Comparison of ENCODE assay signal across 21 cellular contexts in the genomic region with DNA sequence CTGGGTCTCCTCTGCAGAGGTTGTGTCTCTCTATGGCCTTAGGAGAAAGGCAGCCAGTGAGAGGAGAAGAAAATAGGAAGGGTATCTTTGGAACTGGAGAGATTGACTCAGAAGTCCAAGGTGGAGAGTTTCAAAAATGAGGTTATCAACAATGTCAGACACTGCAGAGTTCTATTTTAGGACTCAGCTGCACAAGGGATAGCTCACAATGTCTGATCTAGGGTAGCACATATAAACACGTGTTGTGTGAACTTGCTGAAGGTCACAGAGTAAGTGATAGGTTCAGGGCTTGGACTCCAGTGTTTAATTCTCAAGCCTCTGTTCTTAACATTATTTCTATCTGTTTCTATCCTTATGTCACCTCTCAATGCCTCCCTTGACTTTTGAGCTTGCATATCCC.
"Had no signal": no experiment of that assay in that cellular context is flagged by ENCODE, and none has a peak within 500 bp of the region (broad histone marks: within the 10 kb centered on the region; RNA-seq: fewer than 3 reads in every experiment).

No MANE protein-coding gene starts in this region.

- H3K9me3 ChIP-seq: lower lobe of right lung, pancreas, testis, tibial nerve, upper lobe of right lung, vagina had no signal

- H3K9me3 Mint-ChIP-seq: memory B cell had no signal

- H3K36me3 Mint-ChIP-seq: memory B cell; natural killer cell treated with Interleukin-12 subunit alpha and Interleukin-12 subunit beta and Interleukin-15 and Interleukin-18, amount 100 ng/mL, for 72 hours; stimulated activated naive B cell treated with anti-CD40 and anti-IgM and Interleukin-4, amounts not matched to agents 10 μg/mL and 1 μg/mL and 100 μg/mL, for 72 hours had no signal

- H3K4me3 ChIP-seq: dorsolateral prefrontal cortex, lower lobe of right lung, pancreas, skin epidermis, testis, tibial nerve, upper lobe of right lung, vagina had no signal

- DNase-seq: cortex of kidney; dorsolateral prefrontal cortex; effector CD8-positive, alpha-beta T cell; foreskin melanocyte; lower lobe of right lung; midbrain; occipital lobe; pancreas; stimulated activated CD4-positive, alpha-beta T cell treated with anti-CD3 and anti-CD28 coated beads, Interleukin-2, amount 100 ng/mL, for 24 hours; stimulated activated CD4-positive, alpha-beta T cell treated with anti-CD3 and anti-CD28 coated beads, Interleukin-4, amount 100 ng/mL, for 4 hours; stimulated activated naive B cell treated with anti-CD40 and anti-IgM and Interleukin-4, amounts not matched to agents 10 μg/mL and 1 μg/mL and 100 μg/mL, for 72 hours; stimulated activated naive CD8-positive, alpha-beta T cell treated with anti-CD3 and anti-CD28 coated beads, Interleukin-15, amount 100 ng/mL, for 72 hours; testis; upper lobe of right lung had no signal

- H3K27me3 ChIP-seq: testis, tibial nerve, upper lobe of right lung, vagina had no signal

- H3K4me3 Mint-ChIP-seq: memory B cell; natural killer cell treated with Interleukin-12 subunit alpha and Interleukin-12 subunit beta and Interleukin-15 and Interleukin-18, amount 100 ng/mL, for 72 hours; stimulated activated naive B cell treated with anti-CD40 and anti-IgM and Interleukin-4, amounts not matched to agents 10 μg/mL and 1 μg/mL and 100 μg/mL, for 72 hours; stimulated activated naive CD8-positive, alpha-beta T cell treated with anti-CD3 and anti-CD28 coated beads, Interleukin-15, amount 100 ng/mL, for 72 hours had no signal

- H3K27ac Mint-ChIP-seq: memory B cell; natural killer cell treated with Interleukin-12 subunit alpha and Interleukin-12 subunit beta and Interleukin-15 and Interleukin-18, amount 100 ng/mL, for 72 hours; progenitor cell of endocrine pancreas; stimulated activated naive B cell treated with anti-CD40 and anti-IgM and Interleukin-4, amounts not matched to agents 10 μg/mL and 1 μg/mL and 100 μg/mL, for 72 hours; stimulated activated naive CD8-positive, alpha-beta T cell treated with anti-CD3 and anti-CD28 coated beads, Interleukin-15, amount 100 ng/mL, for 72 hours had no signal

- H3K36me3 ChIP-seq: lower lobe of right lung, pancreas, tibial nerve, upper lobe of right lung, vagina had no signal

- H3K4me1 Mint-ChIP-seq: memory B cell; stimulated activated naive B cell treated with anti-CD40 and anti-IgM and Interleukin-4, amounts not matched to agents 10 μg/mL and 1 μg/mL and 100 μg/mL, for 72 hours; stimulated activated naive CD8-positive, alpha-beta T cell treated with anti-CD3 and anti-CD28 coated beads, Interleukin-15, amount 100 ng/mL, for 72 hours had no signal

- H3K27ac ChIP-seq: dorsolateral prefrontal cortex, lower lobe of right lung, pancreas, skin epidermis, testis, tibial nerve, upper lobe of right lung, vagina had no signal

- H3K27me3 Mint-ChIP-seq: natural killer cell treated with Interleukin-12 subunit alpha and Interleukin-12 subunit beta and Interleukin-15 and Interleukin-18, amount 100 ng/mL, for 72 hours had no signal

- ATAC-seq: lower lobe of right lung; natural killer cell treated with Interleukin-12 subunit alpha and Interleukin-12 subunit beta and Interleukin-15 and Interleukin-18, amount 100 ng/mL, for 72 hours; pancreas; sciatic nerve; stimulated activated naive B cell treated with anti-CD40 and anti-IgM and Interleukin-4, amounts not matched to agents 10 μg/mL and 1 μg/mL and 100 μg/mL, for 72 hours; stimulated activated naive CD8-positive, alpha-beta T cell treated with anti-CD3 and anti-CD28 coated beads, Interleukin-15, amount 100 ng/mL, for 72 hours; upper lobe of right lung had no signal

- H3K4me1 ChIP-seq: lower lobe of right lung, pancreas, testis, tibial nerve, upper lobe of right lung, vagina had no signal
